Comparison of ENCODE assay signal across 28 cellular contexts in the genomic region with DNA sequence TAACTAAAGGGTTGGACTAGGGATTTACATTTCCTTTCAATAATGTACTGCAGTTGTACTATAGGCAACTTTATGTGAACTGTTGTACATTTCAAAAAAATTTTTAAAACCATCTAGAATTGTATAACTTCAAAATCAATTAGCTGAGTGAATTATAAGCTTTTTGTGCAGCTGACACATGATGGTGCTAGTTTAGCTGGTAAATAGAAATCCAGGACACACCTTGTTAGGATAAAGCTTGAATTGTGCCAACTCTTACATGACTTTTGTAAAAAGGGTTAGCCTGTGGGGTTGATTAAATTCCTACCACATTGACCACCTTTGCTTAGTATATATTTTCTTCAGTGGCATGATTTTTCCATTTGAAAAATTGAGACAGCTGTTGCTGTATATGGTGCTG.
"Had no signal": no experiment of that assay in that cellular context is flagged by ENCODE, and none has a peak within 500 bp of the region (broad histone marks: within the 10 kb centered on the region; RNA-seq: fewer than 3 reads in every experiment).

No MANE protein-coding gene starts in this region.

- H3K4me1 ChIP-seq: colonic mucosa, esophagus muscularis mucosa, esophagus squamous epithelium, foreskin keratinocyte, gastrocnemius medialis, gastroesophageal sphincter, heart left ventricle, heart right ventricle had no signal

- H3K4me3 ChIP-seq: colonic mucosa, coronary artery, dorsolateral prefrontal cortex, esophagus muscularis mucosa, esophagus squamous epithelium, gastrocnemius medialis, gastroesophageal sphincter, heart left ventricle, heart right ventricle had no signal

- H3K27ac ChIP-seq: colonic mucosa, coronary artery, dorsolateral prefrontal cortex, epithelial cell of prostate, esophagus muscularis mucosa, esophagus squamous epithelium, foreskin keratinocyte, gastrocnemius medialis, gastroesophageal sphincter, heart left ventricle, heart right ventricle had no signal

- H3K9me3 ChIP-seq: colonic mucosa, esophagus squamous epithelium, gastrocnemius medialis had no signal

- DNase-seq: colonic mucosa; cortex of kidney; dermis blood vessel endothelial cell; dorsolateral prefrontal cortex; effector CD4-positive, alpha-beta T cell; effector CD8-positive, alpha-beta T cell; effector memory CD4-positive, alpha-beta T cell; effector memory CD8-positive, alpha-beta T cell; endodermal cell; erythroblast; esophagus squamous epithelium; foreskin fibroblast; foreskin keratinocyte; foreskin melanocyte; gastrocnemius medialis; glutamatergic neuron; head of caudate nucleus; heart left ventricle; heart right ventricle had no signal

- ATAC-seq: effector memory CD8-positive, alpha-beta T cell; esophagus mucosa; foreskin keratinocyte; gastrocnemius medialis; gastroesophageal sphincter; heart left ventricle; heart right ventricle had no signal

- H3K27me3 ChIP-seq: colonic mucosa, dorsolateral prefrontal cortex, esophagus muscularis mucosa, esophagus squamous epithelium, foreskin keratinocyte, gastrocnemius medialis, gastroesophageal sphincter, heart left ventricle, heart right ventricle had no signal

- FAIRE-seq: colon, endometrium, endothelial cell of umbilical vein, frontal cortex had no signal

- H3K36me3 ChIP-seq: colonic mucosa, esophagus muscularis mucosa, esophagus squamous epithelium, gastrocnemius medialis, heart left ventricle, heart right ventricle had no signal
